11 cellular contexts compared by ENCODE assay signal in genomic region chr6:41257369-41258195, GRCh38. TPM values are rescaled to one million over a fixed set of nuclear protein-coding genes. Genes with fewer than 3 reads are reported as not detected.
A peak's percentile ranks its signal among the peaks of the same experiment; 100 is the strongest.
DNase-seq lines count a peak whose midpoint lies in the region; TF ChIP-seq lines count a peak whose summit lies in the region.
"Had no signal": no experiment of that assay in that cellular context is flagged by ENCODE, and none has a peak within 500 bp of the region (broad histone marks: within the 10 kb centered on the region; RNA-seq: fewer than 3 reads in every experiment).

No MANE protein-coding gene starts in this region.

- H3K27ac Mint-ChIP-seq in activated CD4-positive, alpha-beta memory T cell treated with anti-CD3 and anti-CD28 coated beads for 36 hours = no peak overlapping the region
- H3K27ac Mint-ChIP-seq: B cell had no signal

- H3K4me3 ChIP-seq in AG04449 (ENCODE audit: low read depth, low read length) (no peak overlapping the region), hepatocyte (no peak overlapping the region)

- POLR2A ChIA-PET in AG04449 (lab: Yijun Ruan, JAX) = no interaction called here
- POLR2A ChIA-PET in activated CD4-positive, alpha-beta memory T cell treated with anti-CD3 and anti-CD28 coated beads for 36 hours (lab: Charles Lee) = no interaction called here

- no peaks in the 10 kb centered on the region for H3K36me3 ChIP-seq in hepatocyte (replicated peaks; ENCODE audit: insufficient read depth, low read depth)

- no peaks in the 10 kb centered on the region for H3K9me2 ChIP-seq in hepatocyte (replicated peaks; ENCODE audit: insufficient read depth)

- CTCF ChIA-PET in AG04449 (lab: Yijun Ruan, JAX) = no interaction called here
- CTCF ChIA-PET in activated CD4-positive, alpha-beta memory T cell treated with anti-CD3 and anti-CD28 coated beads for 36 hours (lab: Charles Lee) = interaction anchor here (0.7 kb wide), 1 partner anchor 49 kb away, joined by 3 read pairs; no protein-coding TSS in a partner anchor

- no peaks in the 10 kb centered on the region for H3K9me3 ChIP-seq in hepatocyte (ENCODE audit: low read depth)

- DNase-seq in AG04449 (ENCODE audit: low read depth, low spot score) = peak; percentile 10
- peak; percentile 6 to 17 for DNase-seq in Kasumi-1 (lab: John Stamatoyannopoulos, UW)
- DNase-seq in SHP77 treated with DMSO at 0.1 percent for 48 hours (lab: John Stamatoyannopoulos, UW) = peak; percentile 59
- peak; percentile 56 for DNase-seq in hepatocyte (ENCODE audit: low spot score)
- no peak for DNase-seq in stimulated activated CD4-positive, alpha-beta T cell treated with anti-CD3 and anti-CD28 coated beads, Interleukin-2, amount 100 ng/mL, for 24 hours
- no peak for DNase-seq in activated T-cell treated with anti-CD3 and anti-CD28 coated beads, Interleukin-2, amount 50 U/mL, for 48 hours
- no peak for DNase-seq in cerebellar cortex (ENCODE audit: low spot score)
- DNase-seq in activated CD4-positive, alpha-beta memory T cell treated with anti-CD3 and anti-CD28 coated beads for 36 hours = no peak
- DNase-seq: substantia nigra had no signal

- H3K4me2 ChIP-seq in hepatocyte = peak overlapping the region; percentile 10

- H3K79me2 ChIP-seq in hepatocyte = no peaks in the 10 kb centered on the region

- no peaks in the 10 kb centered on the region for H4K20me1 ChIP-seq in hepatocyte (ENCODE audit: insufficient read depth, poor library complexity, severe bottlenecking)

- H3K27ac ChIP-seq in hepatocyte = peak overlapping the region; percentile 66

- H3K4me1 Mint-ChIP-seq in activated CD4-positive, alpha-beta memory T cell treated with anti-CD3 and anti-CD28 coated beads for 36 hours (ENCODE audit: low read depth) = no peaks in the 10 kb centered on the region

- intact Hi-C loops in activated CD4-positive, alpha-beta memory T cell treated with anti-CD3 and anti-CD28 coated beads for 36 hours (cut with micrococcal nuclease) = no loop called here

- 35% methylated on average over 2 of the region's 2 CpGs for WGBS in hepatocyte (ENCODE audit: low lambda C conversion rate, missing lambda C conversion rate)

- H3K4me3 Mint-ChIP-seq in activated CD4-positive, alpha-beta memory T cell treated with anti-CD3 and anti-CD28 coated beads for 36 hours = no peak overlapping the region
- H3K4me3 Mint-ChIP-seq: B cell had no signal

- no peak overlapping the region for H2AFZ ChIP-seq in hepatocyte

- peaks cover 4% of the 10 kb centered on the region for H3K36me3 Mint-ChIP-seq in activated CD4-positive, alpha-beta memory T cell treated with anti-CD3 and anti-CD28 coated beads for 36 hours

- no peaks in the 10 kb centered on the region for H3K27me3 ChIP-seq in hepatocyte

- H3K27me3 Mint-ChIP-seq in activated CD4-positive, alpha-beta memory T cell treated with anti-CD3 and anti-CD28 coated beads for 36 hours = peaks cover under 1% of the 10 kb centered on the region

- H3K9me3 Mint-ChIP-seq in activated CD4-positive, alpha-beta memory T cell treated with anti-CD3 and anti-CD28 coated beads for 36 hours = peaks cover 24% of the 10 kb centered on the region

- TF ChIP-seq CTCF in AG04449 (IDR thresholded peaks at IDR 0.05; ENCODE audit: insufficient read depth, low read length, missing control alignments) (no peak), hepatocyte (IDR thresholded peaks at IDR 0.05; ENCODE audit: poor library complexity) (no peak)

- H3K4me1 ChIP-seq in hepatocyte (ENCODE audit: insufficient read depth) = peaks cover 18% of the 10 kb centered on the region

RNA-seq across cellular contexts. Expression of gene TREM1, which starts 28.9 kb away (rescaled TPM):
- total RNA-seq in hepatocyte = 0.63 and 0.84 TPM in 2 replicates
- 2.3 and 2.8 TPM in 2 replicates for polyA plus RNA-seq in hepatocyte
- under 1 TPM; 0.17 to 0.27 TPM for total RNA-seq in activated CD4-positive, alpha-beta memory T cell treated with anti-CD3 and anti-CD28 coated beads for 36 hours
- total RNA-seq: B cell had no signal

RNA-seq across cellular contexts. Expression of gene TREML4, which starts 29.4 kb away (rescaled TPM):
- not detected in 2 replicates for total RNA-seq in hepatocyte
- not detected in 2 replicates for polyA plus RNA-seq in hepatocyte
- not detected for total RNA-seq in activated CD4-positive, alpha-beta memory T cell treated with anti-CD3 and anti-CD28 coated beads for 36 hours
- total RNA-seq: B cell, omental fat pad had no signal

RNA-seq across cellular contexts. Expression of gene TREML2, which starts 56.6 kb away (rescaled TPM):
- 0.24 and 0.40 TPM in 2 replicates for total RNA-seq in hepatocyte
- polyA plus RNA-seq in hepatocyte = not detected in 2 replicates
- 1 to 10 TPM; 7.4 to 7.5 TPM for total RNA-seq in activated CD4-positive, alpha-beta memory T cell treated with anti-CD3 and anti-CD28 coated beads for 36 hours

Comparison
In these comparisons a context has a peak if more than half of its experiments do, and no peak if none do; other contexts are left out.
1. DNase-seq: peak in AG04449 (single experiment), Kasumi-1 (2 of 2), SHP77 treated with DMSO at 0.1 percent for 48 hours (single experiment) and hepatocyte (single experiment); none in stimulated activated CD4-positive, alpha-beta T cell treated with anti-CD3 and anti-CD28 coated beads, Interleukin-2, amount 100 ng/mL, for 24 hours (0 of 2), activated T-cell treated with anti-CD3 and anti-CD28 coated beads, Interleukin-2, amount 50 U/mL, for 48 hours (0 of 2), cerebellar cortex (single experiment) and activated CD4-positive, alpha-beta memory T cell treated with anti-CD3 and anti-CD28 coated beads for 36 hours (single experiment).